19 cellular contexts compared by ENCODE assay signal in genomic region chr15:45534821-45535220, GRCh38. TPM values are rescaled to one million over a fixed set of nuclear protein-coding genes. Genes with fewer than 3 reads are reported as not detected.
DNase-seq lines count a peak whose midpoint lies in the region; ATAC-seq, FAIRE-seq and TF ChIP-seq lines count a peak whose summit lies in the region.
"Had no signal": no experiment of that assay in that cellular context is flagged by ENCODE, and none has a peak within 500 bp of the region (broad histone marks: within the 10 kb centered on the region; RNA-seq: fewer than 3 reads in every experiment).

No MANE protein-coding gene starts in this region.

- intact Hi-C loops in testis (cut with DNase I; ENCODE audit: low total_unique reads): no loop called here

- H4K20me1 ChIP-seq in neural progenitor cell (ENCODE audit: low read depth): no peaks in the 10 kb centered on the region

- DNase-seq in NCI-H1048 (lab: John Stamatoyannopoulos, UW) (peak; percentile 8), frontal cortex (ENCODE audit: low spot score in 2 of 2) (no peak), neural progenitor cell (ENCODE audit: low spot score) (peak; percentile 40), testis (no peak), NCI-H2196 (lab: John Stamatoyannopoulos, UW; ENCODE audit: unreplicated experiment) (no peak)
- DNase-seq: BE2C; Caco-2; CD8-positive, alpha-beta T cell; DND-41; GDM1; GOT3; H9 had no signal

- H3K27ac Mint-ChIP-seq in neural progenitor cell: no peak overlapping the region
- H3K27ac Mint-ChIP-seq: CD14-positive monocyte; CD8-positive, alpha-beta T cell; H9 had no signal

- peaks cover 11% of the 10 kb centered on the region for H3K4me1 Mint-ChIP-seq in neural progenitor cell
- H3K4me1 Mint-ChIP-seq: CD14-positive monocyte had no signal

- no peaks in the 10 kb centered on the region for H3K36me3 Mint-ChIP-seq in neural progenitor cell
- H3K36me3 Mint-ChIP-seq: CD14-positive monocyte; CD8-positive, alpha-beta T cell had no signal

- 66 to 69% methylated on average over 1 of the region's 1 CpG for WGBS in testis, 2 donors

- no peaks in the 10 kb centered on the region for H3F3A ChIP-seq in neural progenitor cell (ENCODE audit: low read depth)

- H3K4me3 Mint-ChIP-seq in neural progenitor cell: no peak overlapping the region
- H3K4me3 Mint-ChIP-seq: CD14-positive monocyte; CD8-positive, alpha-beta T cell; H9 had no signal

- H3K79me2 ChIP-seq in neural progenitor cell (ENCODE audit: low read depth): no peaks in the 10 kb centered on the region

- ATAC-seq in HG02840 (IDR thresholded peaks at IDR 0.05; ENCODE audit: low FRiP score, unreplicated experiment): no peak
- no peak for ATAC-seq in GM19035 (IDR thresholded peaks at IDR 0.05; ENCODE audit: unreplicated experiment)
- ATAC-seq: CD8-positive, alpha-beta T cell; HepG2 had no signal

- TF ChIP-seq POLR2A in testis (IDR thresholded peaks at IDR 0.05): no peak

- no peak for TF ChIP-seq CTCF in neural progenitor cell (IDR thresholded peaks at IDR 0.05)
- no peak for TF ChIP-seq CTCF in testis (IDR thresholded peaks at IDR 0.05)

- no peaks in the 10 kb centered on the region for H3K9me3 ChIP-seq in neural progenitor cell (ENCODE audit: low read depth)
- no peaks in the 10 kb centered on the region for H3K9me3 ChIP-seq in testis
- H3K9me3 ChIP-seq: BE2C, Caco-2 had no signal

- H3K27me3 ChIP-seq in neural progenitor cell (peaks cover 23% of the 10 kb centered on the region), testis (no peaks in the 10 kb centered on the region)

- H3K9me3 Mint-ChIP-seq in neural progenitor cell: no peaks in the 10 kb centered on the region
- H3K9me3 Mint-ChIP-seq: CD14-positive monocyte; CD8-positive, alpha-beta T cell; H9 had no signal

- H3K9ac ChIP-seq in neural progenitor cell: no peak overlapping the region

- H3K27ac ChIP-seq in neural progenitor cell: no peak overlapping the region
- H3K27ac ChIP-seq in testis: peak overlapping the region; percentile 50

- peak; percentile 88 for FAIRE-seq in frontal cortex (lab: Jason Lieb, UNC)
- FAIRE-seq: A204.1, GM12892, HepG2, HTR-8/SVneo had no signal

- H3K4me2 ChIP-seq in neural progenitor cell: no peak overlapping the region

- peaks cover 2% of the 10 kb centered on the region for H3K27me3 Mint-ChIP-seq in neural progenitor cell (ENCODE audit: insufficient read depth, low read depth)

- H3K4me1 ChIP-seq in neural progenitor cell (peaks cover 11% of the 10 kb centered on the region), testis (peaks cover 22% of the 10 kb centered on the region)
- H3K4me1 ChIP-seq: BE2C, Caco-2 had no signal

- H3K4me3 ChIP-seq in neural progenitor cell: no peak overlapping the region
- no peak overlapping the region for H3K4me3 ChIP-seq in testis

- H2AFZ ChIP-seq in neural progenitor cell (replicated peaks): no peak overlapping the region

- H3K36me3 ChIP-seq in neural progenitor cell (no peaks in the 10 kb centered on the region), testis (ENCODE audit: low read depth, missing control alignments) (no peaks in the 10 kb centered on the region)
- H3K36me3 ChIP-seq: BE2C had no signal

RNA-seq across cellular contexts. Expression of gene SLC30A4, which starts 12.3 kb away (rescaled TPM):
- total RNA-seq in frontal cortex (38.7 TPM), neural progenitor cell (ENCODE audit: low replicate concordance) (0.02 and 0.19 TPM in 2 replicates), testis (10 to 100 TPM; 28.1 to 32.6 TPM)
- 18.8 TPM for polyA plus RNA-seq in testis (ENCODE audit: insufficient read depth, low read depth, low replicate concordance)
- total RNA-seq: H9 had no signal

RNA-seq across cellular contexts. Expression of gene BLOC1S6, which starts 52.4 kb away (rescaled TPM):
- total RNA-seq in frontal cortex (137 TPM), neural progenitor cell (ENCODE audit: low replicate concordance) (46.6 and 64.6 TPM in 2 replicates), testis (10 to 100 TPM; 45.3 to 49.7 TPM)
- polyA plus RNA-seq in testis (ENCODE audit: insufficient read depth, low read depth, low replicate concordance): 29.1 TPM

Comparison
In these comparisons a context has a peak if more than half of its experiments do, and no peak if none do; other contexts are left out.
1. DNase-seq: peak in NCI-H1048 (single experiment) and neural progenitor cell (single experiment); none in frontal cortex (0 of 2), testis (single experiment) and NCI-H2196 (single experiment).
2. RNA of gene SLC30A4, which starts 12.3 kb away (total RNA-seq): 38.7 TPM in frontal cortex (single experiment) and 28.1 to 32.6 TPM in testis; 0.02 to 0.19 TPM in neural progenitor cell; every median in the first group is over 10 times any median in the second.